ENCODE assay signal across 21 cellular contexts in the genomic region with DNA sequence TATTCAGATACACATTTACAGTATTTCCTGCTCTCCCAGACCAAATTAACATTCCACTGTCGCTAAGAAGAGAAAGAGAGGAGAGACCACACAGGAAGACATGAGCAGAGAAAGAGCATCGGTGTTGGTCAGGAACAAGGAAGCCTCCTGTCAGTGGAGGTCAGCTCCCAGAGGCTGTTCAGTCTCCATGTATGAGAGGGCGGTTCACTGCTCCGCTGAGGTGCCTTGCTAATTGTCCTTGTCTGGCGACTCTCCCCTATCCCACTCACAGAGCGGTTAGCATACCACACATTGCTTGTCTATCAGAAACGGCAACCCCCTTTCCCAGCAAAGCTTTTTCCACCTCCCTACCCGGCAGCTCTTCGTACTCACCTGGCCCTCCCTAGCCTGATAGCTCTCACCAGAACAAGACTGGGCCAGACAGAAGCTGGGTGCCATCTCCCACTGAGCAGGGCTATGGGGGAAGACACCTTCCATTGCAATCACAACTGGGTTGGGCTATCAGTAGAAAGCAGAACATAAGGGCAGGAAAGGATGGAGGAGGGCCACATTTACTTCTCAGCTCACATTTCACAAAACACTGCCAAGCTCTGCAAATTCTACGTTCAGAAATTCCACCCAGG. TPM values are rescaled to one million over a fixed set of nuclear protein-coding genes. Genes with fewer than 3 reads are reported as not detected.
DNase-seq lines count a peak whose midpoint lies in the region; ATAC-seq and TF ChIP-seq lines count a peak whose summit lies in the region.
"Had no signal": no experiment of that assay in that cellular context is flagged by ENCODE, and none has a peak within 500 bp of the region (broad histone marks: within the 10 kb centered on the region; RNA-seq: fewer than 3 reads in every experiment).

No MANE protein-coding gene starts in this region.

- no peaks in the 10 kb centered on the region for H3K4me1 ChIP-seq in Caco-2
- H3K4me1 ChIP-seq: colonic mucosa, foreskin keratinocyte had no signal

- H3K9me3 Mint-ChIP-seq in Caco-2 (ENCODE audit: unreplicated experiment) (no peaks in the 10 kb centered on the region), nephron (peaks cover under 1% of the 10 kb centered on the region)
- no peaks in the 10 kb centered on the region for H3K9me3 Mint-ChIP-seq in activated CD4-positive, alpha-beta memory T cell treated with anti-CD3 and anti-CD28 coated beads for 36 hours
- H3K9me3 Mint-ChIP-seq: activated naive CD4-positive, alpha-beta T cell treated with anti-CD3 and anti-CD28 coated beads, Interleukin-2, amount 10 ng/mL, durations not matched to agents 7 days and 5 days; CD8-positive, alpha-beta memory T cell had no signal

- H3K27me3 ChIP-seq in Caco-2 (replicated peaks; ENCODE audit: control insufficient read depth, insufficient read depth, low read length), result no peaks in the 10 kb centered on the region
- H3K27me3 ChIP-seq: colonic mucosa, foreskin keratinocyte, MG63, neutrophil had no signal

- BruUV-seq in Caco-2 (replicated peaks; lab: Mats Ljungman, UMichigan), result no TSS peak

- no peak overlapping the region for H3K4me3 ChIP-seq in Caco-2 (ENCODE audit: low read depth, low read length)
- H3K4me3 ChIP-seq: colonic mucosa, MG63, SK-N-MC had no signal

- H3K4me1 Mint-ChIP-seq in Caco-2 (ENCODE audit: low read depth, unreplicated experiment) (peaks cover 8% of the 10 kb centered on the region), nephron (peaks cover 8% of the 10 kb centered on the region)
- H3K4me1 Mint-ChIP-seq in activated CD4-positive, alpha-beta memory T cell treated with anti-CD3 and anti-CD28 coated beads for 36 hours (ENCODE audit: low read depth), result peaks cover 5% of the 10 kb centered on the region
- H3K4me1 Mint-ChIP-seq: activated naive CD4-positive, alpha-beta T cell treated with anti-CD3 and anti-CD28 coated beads, Interleukin-2, amount 10 ng/mL, durations not matched to agents 7 days and 5 days had no signal

- CTCF ChIA-PET in Caco-2 (lab: Charles Lee), result interaction anchor here (0.8 kb wide), 1 partner anchor 60 kb away, joined by 3 read pairs; no protein-coding TSS in a partner anchor
- CTCF ChIA-PET in activated CD4-positive, alpha-beta memory T cell treated with anti-CD3 and anti-CD28 coated beads for 36 hours (lab: Charles Lee), result interaction anchor here (0.6 kb wide), 1 partner anchor 81 kb away, joined by 3 read pairs; no protein-coding TSS in a partner anchor

- H3K36me3 Mint-ChIP-seq in Caco-2 (ENCODE audit: insufficient read depth, unreplicated experiment) (no peaks in the 10 kb centered on the region), nephron (ENCODE audit: low read depth) (no peaks in the 10 kb centered on the region)
- H3K36me3 Mint-ChIP-seq in activated CD4-positive, alpha-beta memory T cell treated with anti-CD3 and anti-CD28 coated beads for 36 hours, result no peaks in the 10 kb centered on the region
- H3K36me3 Mint-ChIP-seq: activated naive CD4-positive, alpha-beta T cell treated with anti-CD3 and anti-CD28 coated beads, Interleukin-2, amount 10 ng/mL, durations not matched to agents 7 days and 5 days; CD8-positive, alpha-beta memory T cell had no signal

- POLR2A ChIA-PET in Caco-2 (lab: Charles Lee), result no interaction called here
- POLR2A ChIA-PET in activated CD4-positive, alpha-beta memory T cell treated with anti-CD3 and anti-CD28 coated beads for 36 hours (lab: Charles Lee), result no interaction called here

- H3K4me3 Mint-ChIP-seq in Caco-2 (ENCODE audit: unreplicated experiment) (no peak overlapping the region), nephron (no peak overlapping the region)
- H3K4me3 Mint-ChIP-seq in activated CD4-positive, alpha-beta memory T cell treated with anti-CD3 and anti-CD28 coated beads for 36 hours, result no peak overlapping the region
- H3K4me3 Mint-ChIP-seq: activated CD4-positive, alpha-beta T cell treated with anti-CD3 and anti-CD28 coated beads, Interleukin-2, amount 10 ng/mL, durations not matched to agents 24 days and 14 days; activated naive CD4-positive, alpha-beta T cell treated with anti-CD3 and anti-CD28 coated beads, Interleukin-2, amount 10 ng/mL, durations not matched to agents 7 days and 5 days; CD8-positive, alpha-beta memory T cell had no signal

- ATAC-seq in HG02938 (IDR thresholded peaks at IDR 0.05; ENCODE audit: unreplicated experiment), result no peak
- ATAC-seq: foreskin keratinocyte, HCT116 had no signal

- no peaks in the 10 kb centered on the region for H3K9me3 ChIP-seq in Caco-2
- H3K9me3 ChIP-seq: colonic mucosa, MG63, neutrophil had no signal

- TF ChIP-seq CTCF in Caco-2 (IDR thresholded peaks at IDR 0.05; ENCODE audit: insufficient read depth in 1 of 2, low read depth in 1 of 2, low read length in 1 of 2, severe bottlenecking in 1 of 2, unreplicated experiment in 1 of 2), result no peak
- TF ChIP-seq CTCF in nephron (IDR thresholded peaks at IDR 0.05; ENCODE audit: unreplicated experiment in 3 of 3), result no peak

- no peaks in the 10 kb centered on the region for H3K36me3 ChIP-seq in Caco-2 (ENCODE audit: control insufficient read depth, insufficient read depth, low read length)
- H3K36me3 ChIP-seq: colonic mucosa, MG63, neutrophil had no signal

- DNase-seq in Caco-2 (peak; percentile 2 to 48), NCI-H2227 (lab: John Stamatoyannopoulos, UW; ENCODE audit: unreplicated experiment) (peak; percentile 6), glomerular visceral epithelial cell (ENCODE audit: extremely low spot score) (peak; percentile 7), germinal center (ENCODE audit: low spot score) (no peak), NCI-H2196 (lab: John Stamatoyannopoulos, UW; ENCODE audit: unreplicated experiment) (no peak)
- DNase-seq in activated CD4-positive, alpha-beta memory T cell treated with anti-CD3 and anti-CD28 coated beads for 36 hours, result no peak
- DNase-seq: activated CD4-positive, alpha-beta T cell treated with anti-CD3 and anti-CD28 coated beads, Interleukin-2, amount 10 ng/mL, durations not matched to agents 24 days and 14 days; activated naive CD4-positive, alpha-beta T cell treated with anti-CD3 and anti-CD28 coated beads, Interleukin-2, amount 10 ng/mL, durations not matched to agents 7 days and 5 days; CD8-positive, alpha-beta memory T cell; colonic mucosa; DND-41; foreskin keratinocyte; MG63; NCI-H187 treated with DMSO at 0.1 percent for 48 hours; NCI-H524; stimulated activated CD4-positive, alpha-beta T cell treated with anti-CD3 and anti-CD28 coated beads, Interleukin-2, amount 100 ng/mL, for 24 hours had no signal

- no peaks in the 10 kb centered on the region for H3K27me3 Mint-ChIP-seq in Caco-2 (ENCODE audit: insufficient read depth, unreplicated experiment)
- H3K27me3 Mint-ChIP-seq in nephron (ENCODE audit: low read depth), result no peaks in the 10 kb centered on the region
- H3K27me3 Mint-ChIP-seq in activated CD4-positive, alpha-beta memory T cell treated with anti-CD3 and anti-CD28 coated beads for 36 hours, result no peaks in the 10 kb centered on the region
- H3K27me3 Mint-ChIP-seq: activated CD4-positive, alpha-beta T cell treated with anti-CD3 and anti-CD28 coated beads, Interleukin-2, amount 10 ng/mL, durations not matched to agents 24 days and 14 days had no signal

- H3K27ac Mint-ChIP-seq in Caco-2 (ENCODE audit: unreplicated experiment), result no peak overlapping the region
- H3K27ac Mint-ChIP-seq in nephron, result peak overlapping the region; percentile 25 to 64 (median 60)
- H3K27ac Mint-ChIP-seq in activated CD4-positive, alpha-beta memory T cell treated with anti-CD3 and anti-CD28 coated beads for 36 hours, result no peak overlapping the region
- H3K27ac Mint-ChIP-seq: activated CD4-positive, alpha-beta T cell treated with anti-CD3 and anti-CD28 coated beads, Interleukin-2, amount 10 ng/mL, durations not matched to agents 24 days and 14 days; activated naive CD4-positive, alpha-beta T cell treated with anti-CD3 and anti-CD28 coated beads, Interleukin-2, amount 10 ng/mL, durations not matched to agents 7 days and 5 days; CD8-positive, alpha-beta memory T cell had no signal

- intact Hi-C loops in Caco-2 (cut with micrococcal nuclease; ENCODE audit: unreplicated experiment), result no loop called here
- intact Hi-C loops in activated CD4-positive, alpha-beta memory T cell treated with anti-CD3 and anti-CD28 coated beads for 36 hours (cut with micrococcal nuclease), result no loop called here

RNA-seq across cellular contexts. Expression of a gene that starts 58.6 kb away (rescaled TPM):
- total RNA-seq in Caco-2 (2022), result 143 and 152 TPM in 2 replicates
- 100 to 1,000 TPM; 212 to 215 TPM for total RNA-seq in activated CD4-positive, alpha-beta memory T cell treated with anti-CD3 and anti-CD28 coated beads for 36 hours

Comparison
In these comparisons a context has a peak if more than half of its experiments do, and no peak if none do; other contexts are left out.
1. DNase-seq: peak in Caco-2 (2 of 2), NCI-H2227 (single experiment) and glomerular visceral epithelial cell (single experiment); none in germinal center (single experiment), NCI-H2196 (single experiment) and activated CD4-positive, alpha-beta memory T cell treated with anti-CD3 and anti-CD28 coated beads for 36 hours (single experiment).
2. H3K27ac Mint-ChIP-seq: peak in nephron (3 of 3); none in Caco-2 (single experiment) and activated CD4-positive, alpha-beta memory T cell treated with anti-CD3 and anti-CD28 coated beads for 36 hours (single experiment).